Comparison of ENCODE assay signal across 8 cellular contexts in genomic region chr10:25015927-25016348, GRCh38. TPM values are rescaled to one million over a fixed set of nuclear protein-coding genes. Genes with fewer than 3 reads are reported as not detected.
DNase-seq lines count a peak whose midpoint lies in the region; ATAC-seq, FAIRE-seq and TF ChIP-seq lines count a peak whose summit lies in the region.

TSS of gene ENKUR (minus strand) at chr10:25016158. CDS start at chr10:25015936, 222 bp downstream.

- H3K27ac ChIP-seq in naive thymus-derived CD4-positive, alpha-beta T cell (ENCODE audit: low read depth, low read length) = peak within 1 kb of the TSS; percentile 82

- no peaks in the 10 kb centered on the region for H3K27me3 Mint-ChIP-seq in activated T-helper 17 cell treated with anti-CD3 and anti-CD28 coated beads, Interleukin-2, amount 50 U/mL, for 72 hours
- H3K27me3 Mint-ChIP-seq in naive thymus-derived CD4-positive, alpha-beta T cell = peaks cover 0 to 10% (median 0%) of the 10 kb centered on the region in 5 donors

- H3K9me3 Mint-ChIP-seq in activated T-helper 17 cell treated with anti-CD3 and anti-CD28 coated beads, Interleukin-2, amount 50 U/mL, for 72 hours = no peaks in the 10 kb centered on the region
- H3K9me3 Mint-ChIP-seq in naive thymus-derived CD4-positive, alpha-beta T cell = peaks cover 0 to 7% (median 0%) of the 10 kb centered on the region in 11 donors
- H3K9me3 Mint-ChIP-seq in stimulated activated effector memory CD8-positive, alpha-beta T cell treated with anti-CD3 and anti-CD28 coated beads, Interleukin-12 subunit alpha, Interleukin-12 subunit beta, amount 100 ng/mL, for 72 hours = peaks cover 2% of the 10 kb centered on the region

- peak within 1 kb of the TSS; percentile 99 for H3K27ac Mint-ChIP-seq in activated T-helper 17 cell treated with anti-CD3 and anti-CD28 coated beads, Interleukin-2, amount 50 U/mL, for 72 hours
- H3K27ac Mint-ChIP-seq in naive thymus-derived CD4-positive, alpha-beta T cell = peak within 1 kb of the TSS; percentile 91 to 99 (median 94)
- peak within 1 kb of the TSS; percentile 98 for H3K27ac Mint-ChIP-seq in stimulated activated effector memory CD8-positive, alpha-beta T cell treated with anti-CD3 and anti-CD28 coated beads, Interleukin-12 subunit alpha, Interleukin-12 subunit beta, amount 100 ng/mL, for 72 hours

- H3K9me3 ChIP-seq in naive thymus-derived CD4-positive, alpha-beta T cell (ENCODE audit: control insufficient read depth in 2 of 3, low read length in 3 of 3) = no peaks in the 10 kb centered on the region

- intact Hi-C loops in naive thymus-derived CD4-positive, alpha-beta T cell (cut with micrococcal nuclease) = loop anchor here (1.0 to 10.0 kb wide), 17 partner anchors 46 to 1921 kb away; partner anchors contain the start of genes ABI1 (in 1 of the 2), APBB1IP (in 1 of the 2), MSRB2 (in 1 of the 2) and PRTFDC1 (in 1 of the 2)

- H3K4me1 ChIP-seq in naive thymus-derived CD4-positive, alpha-beta T cell (ENCODE audit: control insufficient read depth in 2 of 2, insufficient read depth in 2 of 2, low read length in 2 of 2) = peaks cover 0 to 8% of the 10 kb centered on the region in 2 donors

- peak within 1 kb of the TSS; percentile 66 for H3K4me3 ChIP-seq in LNCaP clone FGC (ENCODE audit: low read depth, low read length)
- peak within 1 kb of the TSS; percentile 76 for H3K4me3 ChIP-seq in naive thymus-derived CD4-positive, alpha-beta T cell (ENCODE audit: low read length)

- peaks cover 21% of the 10 kb centered on the region for H3K4me1 Mint-ChIP-seq in activated T-helper 17 cell treated with anti-CD3 and anti-CD28 coated beads, Interleukin-2, amount 50 U/mL, for 72 hours
- peaks cover 11 to 40% (median 32%) of the 10 kb centered on the region in 7 donors for H3K4me1 Mint-ChIP-seq in naive thymus-derived CD4-positive, alpha-beta T cell
- H3K4me1 Mint-ChIP-seq in stimulated activated effector memory CD8-positive, alpha-beta T cell treated with anti-CD3 and anti-CD28 coated beads, Interleukin-12 subunit alpha, Interleukin-12 subunit beta, amount 100 ng/mL, for 72 hours = peaks cover 16% of the 10 kb centered on the region

- TF ChIP-seq POLR2A in H54 (IDR thresholded peaks at IDR 0.05; ENCODE audit: low read depth, low read length) = no peak

- POLR2A ChIA-PET in naive thymus-derived CD4-positive, alpha-beta T cell (lab: Charles Lee) = interaction anchor here (0.7 to 2.1 kb wide), 5 partner anchors 16 to 398 kb away, joined by 3 to 13 read pairs (median 6); partner anchors contain the start of gene PRTFDC1

- no peaks in the 10 kb centered on the region for H3K36me3 ChIP-seq in naive thymus-derived CD4-positive, alpha-beta T cell (ENCODE audit: control insufficient read depth in 2 of 3, insufficient read depth in 3 of 3, low read length in 3 of 3)

- TF ChIP-seq CTCF in LNCaP clone FGC (IDR thresholded peaks at IDR 0.05; ENCODE audit: control insufficient read depth, extremely low read depth, insufficient read depth) = no peak

- FAIRE-seq in H54 (lab: Jason Lieb, UNC) = no peak

- peaks cover 9% of the 10 kb centered on the region for H3K36me3 Mint-ChIP-seq in activated T-helper 17 cell treated with anti-CD3 and anti-CD28 coated beads, Interleukin-2, amount 50 U/mL, for 72 hours (ENCODE audit: low read depth)
- peaks cover 0 to 3% (median 0%) of the 10 kb centered on the region in 5 donors for H3K36me3 Mint-ChIP-seq in naive thymus-derived CD4-positive, alpha-beta T cell
- peaks cover 20% of the 10 kb centered on the region for H3K36me3 Mint-ChIP-seq in stimulated activated effector memory CD8-positive, alpha-beta T cell treated with anti-CD3 and anti-CD28 coated beads, Interleukin-12 subunit alpha, Interleukin-12 subunit beta, amount 100 ng/mL, for 72 hours

- peak; percentile 60 for ATAC-seq in activated T-helper 17 cell treated with anti-CD3 and anti-CD28 coated beads, Interleukin-2, amount 50 U/mL, for 72 hours (replicated peaks)
- peak; percentile 67 for ATAC-seq in naive thymus-derived CD4-positive, alpha-beta T cell
- peak; percentile 71 for ATAC-seq in stimulated activated effector memory CD8-positive, alpha-beta T cell treated with anti-CD3 and anti-CD28 coated beads, Interleukin-12 subunit alpha, Interleukin-12 subunit beta, amount 100 ng/mL, for 72 hours

- peak within 1 kb of the TSS; percentile 86 for H3K4me3 Mint-ChIP-seq in activated T-helper 17 cell treated with anti-CD3 and anti-CD28 coated beads, Interleukin-2, amount 50 U/mL, for 72 hours
- H3K4me3 Mint-ChIP-seq in naive thymus-derived CD4-positive, alpha-beta T cell = peak within 1 kb of the TSS; percentile 87 to 98 (median 90)
- peak within 1 kb of the TSS; percentile 84 for H3K4me3 Mint-ChIP-seq in stimulated activated effector memory CD8-positive, alpha-beta T cell treated with anti-CD3 and anti-CD28 coated beads, Interleukin-12 subunit alpha, Interleukin-12 subunit beta, amount 100 ng/mL, for 72 hours

- peak; percentile 76 for DNase-seq in DMS79 treated with DMSO at 0.1 percent for 48 hours (lab: John Stamatoyannopoulos, UW)
- peak; percentile 54 for DNase-seq in H54 (ENCODE audit: insufficient read length, low spot score)
- DNase-seq in LNCaP clone FGC (ENCODE audit: low read depth) = peak; percentile 83
- DNase-seq in RKO (ENCODE audit: low spot score) = peak; percentile 97
- DNase-seq in fibroblast of peridontal ligament (ENCODE audit: extremely low read depth) = peak; percentile 93
- peak in 8 of 9 donors; percentile 86 to 96 (median 94) for DNase-seq in naive thymus-derived CD4-positive, alpha-beta T cell
- DNase-seq in stimulated activated effector memory CD8-positive, alpha-beta T cell treated with anti-CD3 and anti-CD28 coated beads, Interleukin-12 subunit alpha, Interleukin-12 subunit beta, amount 100 ng/mL, for 72 hours (ENCODE audit: low spot score in 2 of 2) = peak; percentile 88 to 95

- no peaks in the 10 kb centered on the region for H3K27me3 ChIP-seq in naive thymus-derived CD4-positive, alpha-beta T cell (ENCODE audit: control insufficient read depth in 2 of 2, insufficient read depth in 2 of 2, low read length in 2 of 2)

- CTCF ChIA-PET in naive thymus-derived CD4-positive, alpha-beta T cell (lab: Charles Lee) = interaction anchor here (1.0 kb wide), 1 partner anchor 393 kb away, joined by 4 read pairs; no protein-coding TSS in a partner anchor

RNA-seq across cellular contexts. Expression of gene ENKUR, which starts in this region (rescaled TPM):
- total RNA-seq in activated T-helper 17 cell treated with anti-CD3 and anti-CD28 coated beads, Interleukin-2, amount 50 U/mL, for 72 hours = under 1 TPM in 1 of 2 donors, not detected in 1; 0.45 TPM
- under 1 TPM in 1 of 5 experiments, not detected in 4; 0.19 TPM for total RNA-seq in naive thymus-derived CD4-positive, alpha-beta T cell
- polyA plus RNA-seq in naive thymus-derived CD4-positive, alpha-beta T cell = not detected

Comparison
In these comparisons a context has a peak if more than half of its experiments do, and no peak if none do; other contexts are left out.
1. Peak in every context shown above with its lines: DNase-seq, ATAC-seq, H3K4me3 ChIP-seq and H3K27ac ChIP-seq.
2. Peak in ATAC-seq in activated T-helper 17 cell treated with anti-CD3 and anti-CD28 coated beads, Interleukin-2, amount 50 U/mL, for 72 hours; RNA of the gene not detected or under 1 TPM.
3. Peak in DNase-seq, ATAC-seq, H3K4me3 ChIP-seq and H3K27ac ChIP-seq in naive thymus-derived CD4-positive, alpha-beta T cell; RNA of the gene not detected or under 1 TPM.